In genomic region chr11:66744485-66745355, GRCh38 we compare ENCODE assay signal across 1 cellular context.
TF ChIP-seq lines count a peak whose summit lies in the region.

No MANE protein-coding gene starts in this region.

TF ChIP-seq in K562, 482 proteins besides CTCF, POLR2A, EP300 and RAD21 (continued from another document):
- TF ChIP-seq ZBTB40 (IDR thresholded peaks at IDR 0.05) (0 out of 2 replicates have a peak, but pooled peaks have one; percentile 16), ZBTB40 (CRISPR knock-in tag; IDR thresholded peaks at IDR 0.05) (no peak), SIN3A (IDR thresholded peaks at IDR 0.05; ENCODE audit: borderline replicate concordance in 2 of 2, control insufficient read depth in 1 of 2, low read depth in 2 of 2, low read length in 2 of 2) (peak in 1 of 2 experiments; percentile 59; a peak in 2 of 4 replicates), JUNB (CRISPR knock-in tag; conservative IDR thresholded peaks at IDR 0.05) (no peak), ETV1 (tag; conservative IDR thresholded peaks at IDR 0.05; ENCODE audit: low read depth) (no peak), MTA3 (IDR thresholded peaks at IDR 0.05; ENCODE audit: borderline replicate concordance) (peak; percentile 86)
- TF ChIP-seq, protein P1, sequence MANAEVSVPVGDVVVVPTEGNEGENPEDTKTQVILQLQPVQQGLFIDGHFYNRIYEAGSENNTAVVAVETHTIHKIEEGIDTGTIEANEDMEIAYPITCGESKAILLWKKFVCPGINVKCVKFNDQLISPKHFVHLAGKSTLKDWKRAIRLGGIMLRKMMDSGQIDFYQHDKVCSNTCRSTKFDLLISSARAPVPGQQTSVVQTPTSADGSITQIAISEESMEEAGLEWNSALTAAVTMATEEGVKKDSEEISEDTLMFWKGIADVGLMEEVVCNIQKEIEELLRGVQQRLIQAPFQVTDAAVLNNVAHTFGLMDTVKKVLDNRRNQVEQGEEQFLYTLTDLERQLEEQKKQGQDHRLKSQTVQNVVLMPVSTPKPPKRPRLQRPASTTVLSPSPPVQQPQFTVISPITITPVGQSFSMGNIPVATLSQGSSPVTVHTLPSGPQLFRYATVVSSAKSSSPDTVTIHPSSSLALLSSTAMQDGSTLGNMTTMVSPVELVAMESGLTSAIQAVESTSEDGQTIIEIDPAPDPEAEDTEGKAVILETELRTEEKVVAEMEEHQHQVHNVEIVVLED (CRISPR knock-in tag; IDR thresholded peaks at IDR 0.05), result peak; percentile 66; the same call in 1 of the 2 replicates
